Comparison of ENCODE assay signal across 9 cellular contexts in the genomic region with DNA sequence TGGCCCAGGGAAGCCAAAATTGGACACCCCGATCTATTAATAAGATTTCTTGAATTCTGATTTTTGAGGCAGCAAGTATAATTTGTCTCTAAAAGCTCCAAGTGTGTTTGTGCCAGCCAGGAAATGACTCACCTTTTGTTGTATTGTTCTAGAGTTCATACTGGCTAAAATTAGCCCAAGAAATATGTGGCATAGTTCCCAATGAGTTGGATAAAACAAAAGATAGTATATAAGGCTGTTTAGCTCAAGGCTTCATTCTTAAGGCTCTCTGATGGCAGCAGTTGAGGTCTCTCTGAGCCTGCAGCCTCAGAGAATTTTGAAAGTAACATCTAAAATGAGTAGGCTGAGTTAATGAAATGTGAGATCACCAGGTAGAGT. TPM values are rescaled to one million over a fixed set of nuclear protein-coding genes. Genes with fewer than 3 reads are reported as not detected.
DNase-seq lines count a peak whose midpoint lies in the region; ATAC-seq and TF ChIP-seq lines count a peak whose summit lies in the region.
"Had no signal": no experiment of that assay in that cellular context is flagged by ENCODE, and none has a peak within 500 bp of the region (broad histone marks: within the 10 kb centered on the region; RNA-seq: fewer than 3 reads in every experiment).

No MANE protein-coding gene starts in this region.

- H3K4me3 ChIP-seq in fibroblast of the aortic adventitia (ENCODE audit: low read depth, low read length) (no peak overlapping the region), skeletal muscle cell (ENCODE audit: low read depth, low read length) (no peak overlapping the region)

- ATAC-seq in SK-N-SH treated with all-trans-retinoic acid at 6 μM for 48 hours (peak; percentile 79), GM21576 (IDR thresholded peaks at IDR 0.05; ENCODE audit: unreplicated experiment) (no peak), GM21737 (IDR thresholded peaks at IDR 0.05; ENCODE audit: unreplicated experiment) (no peak)

- no peak for TF ChIP-seq CTCF in fibroblast of the aortic adventitia (IDR thresholded peaks at IDR 0.05; ENCODE audit: insufficient read depth, low read length)

- DNase-seq in H4 (ENCODE audit: low spot score) (peak; percentile 83), fibroblast of the aortic adventitia (ENCODE audit: low read depth) (peak; percentile 99), skeletal muscle cell (ENCODE audit: low read depth) (peak; percentile 72), ecto neural progenitor cell (ENCODE audit: low spot score) (no peak)
- no peak for DNase-seq in central memory CD4-positive, alpha-beta T cell
- DNase-seq: NCI-H1694 had no signal

TF ChIP-seq in SK-N-SH treated with all-trans-retinoic acid at 6 μM for 48 hours, 23 proteins besides CTCF, POLR2A, EP300 and RAD21:
- TF ChIP-seq, protein P1, sequence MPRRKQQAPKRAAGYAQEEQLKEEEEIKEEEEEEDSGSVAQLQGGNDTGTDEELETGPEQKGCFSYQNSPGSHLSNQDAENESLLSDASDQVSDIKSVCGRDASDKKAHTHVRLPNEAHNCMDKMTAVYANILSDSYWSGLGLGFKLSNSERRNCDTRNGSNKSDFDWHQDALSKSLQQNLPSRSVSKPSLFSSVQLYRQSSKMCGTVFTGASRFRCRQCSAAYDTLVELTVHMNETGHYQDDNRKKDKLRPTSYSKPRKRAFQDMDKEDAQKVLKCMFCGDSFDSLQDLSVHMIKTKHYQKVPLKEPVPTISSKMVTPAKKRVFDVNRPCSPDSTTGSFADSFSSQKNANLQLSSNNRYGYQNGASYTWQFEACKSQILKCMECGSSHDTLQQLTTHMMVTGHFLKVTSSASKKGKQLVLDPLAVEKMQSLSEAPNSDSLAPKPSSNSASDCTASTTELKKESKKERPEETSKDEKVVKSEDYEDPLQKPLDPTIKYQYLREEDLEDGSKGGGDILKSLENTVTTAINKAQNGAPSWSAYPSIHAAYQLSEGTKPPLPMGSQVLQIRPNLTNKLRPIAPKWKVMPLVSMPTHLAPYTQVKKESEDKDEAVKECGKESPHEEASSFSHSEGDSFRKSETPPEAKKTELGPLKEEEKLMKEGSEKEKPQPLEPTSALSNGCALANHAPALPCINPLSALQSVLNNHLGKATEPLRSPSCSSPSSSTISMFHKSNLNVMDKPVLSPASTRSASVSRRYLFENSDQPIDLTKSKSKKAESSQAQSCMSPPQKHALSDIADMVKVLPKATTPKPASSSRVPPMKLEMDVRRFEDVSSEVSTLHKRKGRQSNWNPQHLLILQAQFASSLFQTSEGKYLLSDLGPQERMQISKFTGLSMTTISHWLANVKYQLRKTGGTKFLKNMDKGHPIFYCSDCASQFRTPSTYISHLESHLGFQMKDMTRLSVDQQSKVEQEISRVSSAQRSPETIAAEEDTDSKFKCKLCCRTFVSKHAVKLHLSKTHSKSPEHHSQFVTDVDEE (CRISPR knock-in tag; IDR thresholded peaks at IDR 0.05) = no peak
- TF ChIP-seq ISL1 (CRISPR knock-in tag; IDR thresholded peaks at IDR 0.05) (peak; percentile 64; the same call in 1 of the 2 replicates), ARNTL (CRISPR knock-in tag; IDR thresholded peaks at IDR 0.05; ENCODE audit: borderline replicate concordance, low read depth) (no peak)
TF ChIP-seq in SK-N-SH treated with all-trans-retinoic acid at 6 μM for 48 hours: peak in this region for 1.

RNA-seq across cellular contexts. Expression of a gene that starts 21.6 kb away (rescaled TPM):
- total RNA-seq in H4 (2014; rRNA removed; shearing (Covaris generic)) = 19.0 and 21.1 TPM in 2 replicates
- 35.4 and 108 TPM in 2 replicates for total RNA-seq in fibroblast of the aortic adventitia (ENCODE audit: low replicate concordance)

RNA-seq across cellular contexts. Expression of a gene that starts 21.7 kb away (rescaled TPM):
- total RNA-seq in H4 (2014; rRNA removed; shearing (Covaris generic)) = 4.0 and 7.4 TPM in 2 replicates
- total RNA-seq in fibroblast of the aortic adventitia (ENCODE audit: low replicate concordance) = 5.7 and 7.3 TPM in 2 replicates

Comparison
In these comparisons a context has a peak if more than half of its experiments do, and no peak if none do; other contexts are left out.
1. DNase-seq: peak in H4 (single experiment), fibroblast of the aortic adventitia (single experiment) and skeletal muscle cell (single experiment); none in central memory CD4-positive, alpha-beta T cell (single experiment) and ecto neural progenitor cell (single experiment).